In the genomic region with DNA sequence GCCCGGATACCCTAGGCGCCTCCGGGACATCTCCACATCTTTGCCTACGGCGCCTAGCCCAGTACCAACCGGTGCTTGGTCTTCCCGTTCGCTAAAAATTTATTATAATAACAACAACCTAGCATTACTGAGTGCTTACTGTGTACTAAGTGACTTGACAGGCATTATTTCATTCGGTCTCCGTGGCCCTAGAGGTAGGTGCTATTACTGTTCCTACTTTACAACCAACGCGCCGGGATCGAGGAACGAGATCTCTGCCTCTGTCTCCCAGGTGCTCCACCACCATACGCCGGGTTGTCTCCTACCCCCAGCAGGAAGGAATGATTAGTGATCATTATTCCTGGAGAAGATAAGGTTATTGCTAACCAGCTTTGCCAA, we compare ENCODE assay signal across 8 cellular contexts. TPM values are rescaled to one million over a fixed set of nuclear protein-coding genes. Genes with fewer than 3 reads are reported as not detected.
A peak's percentile ranks its signal among the peaks of the same experiment; 100 is the strongest.
DNase-seq lines count a peak whose midpoint lies in the region; ATAC-seq and TF ChIP-seq lines count a peak whose summit lies in the region.

No MANE protein-coding gene starts in this region.

- H3K27me3 Mint-ChIP-seq in activated CD4-positive, alpha-beta T cell treated with anti-CD3 and anti-CD28 coated beads, Interleukin-2, amount 10 ng/mL, durations not matched to agents 24 days and 14 days: peaks cover 35% of the 10 kb centered on the region
- peaks cover 10% of the 10 kb centered on the region for H3K27me3 Mint-ChIP-seq in glutamatergic neuron (ENCODE audit: unreplicated experiment)

- H3K4me1 ChIP-seq in rectal smooth muscle tissue (ENCODE audit: control insufficient read depth, insufficient read depth, low read length): no peaks in the 10 kb centered on the region

- ATAC-seq in HG03159 (IDR thresholded peaks at IDR 0.05; ENCODE audit: unreplicated experiment): peak; percentile 29

- H3K27ac ChIP-seq in WERI-Rb-1: peak overlapping the region; percentile 96
- peak overlapping the region; percentile 72 for H3K27ac ChIP-seq in rectal smooth muscle tissue (ENCODE audit: low read depth, low read length)

- peaks cover 6% of the 10 kb centered on the region for H3K4me1 Mint-ChIP-seq in activated CD4-positive, alpha-beta T cell treated with anti-CD3 and anti-CD28 coated beads, Interleukin-2, amount 10 ng/mL, durations not matched to agents 24 days and 14 days
- H3K4me1 Mint-ChIP-seq in glutamatergic neuron (ENCODE audit: low read depth, unreplicated experiment): peaks cover 28% of the 10 kb centered on the region

- no peak for DNase-seq in activated CD4-positive, alpha-beta T cell treated with anti-CD3 and anti-CD28 coated beads, Interleukin-2, amount 10 ng/mL, durations not matched to agents 24 days and 14 days
- DNase-seq in activated CD4-positive, alpha-beta T cell treated with anti-CD3 and anti-CD28 coated beads for 48 hours: no peak
- DNase-seq in WERI-Rb-1 (no peak), glutamatergic neuron (no peak), SKM-1 (lab: John Stamatoyannopoulos, UW; ENCODE audit: unreplicated experiment) (no peak)
- DNase-seq in activated CD4-positive, alpha-beta T cell treated with anti-CD3 and anti-CD28 coated beads for 1 hour: no peak

- no peak overlapping the region for H3K9ac ChIP-seq in rectal smooth muscle tissue (ENCODE audit: low read length)

- peaks cover 24% of the 10 kb centered on the region for H3K36me3 ChIP-seq in WERI-Rb-1
- H3K36me3 ChIP-seq in rectal smooth muscle tissue (ENCODE audit: control insufficient read depth, insufficient read depth, low read length): no peaks in the 10 kb centered on the region

- no peak overlapping the region for H3K27ac Mint-ChIP-seq in activated CD4-positive, alpha-beta T cell treated with anti-CD3 and anti-CD28 coated beads, Interleukin-2, amount 10 ng/mL, durations not matched to agents 24 days and 14 days
- peak overlapping the region; percentile 73 for H3K27ac Mint-ChIP-seq in glutamatergic neuron (ENCODE audit: unreplicated experiment)

- H3K4me3 Mint-ChIP-seq in activated CD4-positive, alpha-beta T cell treated with anti-CD3 and anti-CD28 coated beads, Interleukin-2, amount 10 ng/mL, durations not matched to agents 24 days and 14 days: peak overlapping the region; percentile 84
- H3K4me3 Mint-ChIP-seq in glutamatergic neuron (ENCODE audit: unreplicated experiment): peak overlapping the region; percentile 86

- no peak for TF ChIP-seq CTCF in WERI-Rb-1 (IDR thresholded peaks at IDR 0.05; ENCODE audit: low read depth, low read length)
- peak; percentile 28 for TF ChIP-seq CTCF in glutamatergic neuron (IDR thresholded peaks at IDR 0.05; ENCODE audit: partially characterized antibody, unreplicated experiment)

- H3K9me3 ChIP-seq in WERI-Rb-1 (ENCODE audit: severe bottlenecking): no peaks in the 10 kb centered on the region

- H3K9me3 Mint-ChIP-seq in activated CD4-positive, alpha-beta T cell treated with anti-CD3 and anti-CD28 coated beads, Interleukin-2, amount 10 ng/mL, durations not matched to agents 24 days and 14 days: no peaks in the 10 kb centered on the region
- H3K9me3 Mint-ChIP-seq in glutamatergic neuron (ENCODE audit: unreplicated experiment): peaks cover 5% of the 10 kb centered on the region

- intact Hi-C loops in activated CD4-positive, alpha-beta T cell treated with anti-CD3 and anti-CD28 coated beads, Interleukin-2, amount 10 ng/mL, durations not matched to agents 24 days and 14 days (cut with micrococcal nuclease): loop anchor here (1.0 kb wide), 3 partner anchors 25 to 43 kb away; no protein-coding TSS in a partner anchor

- peak overlapping the region; percentile 87 for H3K4me3 ChIP-seq in WERI-Rb-1 (ENCODE audit: low read depth, low read length)
- H3K4me3 ChIP-seq in rectal smooth muscle tissue (ENCODE audit: low read length): peak overlapping the region; percentile 89

- H3K27me3 ChIP-seq in WERI-Rb-1 (ENCODE audit: insufficient read depth, low read depth, severe bottlenecking) (no peaks in the 10 kb centered on the region), rectal smooth muscle tissue (ENCODE audit: control insufficient read depth, insufficient read depth, low read length) (no peaks in the 10 kb centered on the region)

- H3K36me3 Mint-ChIP-seq in activated CD4-positive, alpha-beta T cell treated with anti-CD3 and anti-CD28 coated beads, Interleukin-2, amount 10 ng/mL, durations not matched to agents 24 days and 14 days (ENCODE audit: low read depth): no peaks in the 10 kb centered on the region
- H3K36me3 Mint-ChIP-seq in glutamatergic neuron (ENCODE audit: unreplicated experiment): no peaks in the 10 kb centered on the region

RNA-seq across cellular contexts. Expression of a gene that starts 0.7 kb away (rescaled TPM):
- total RNA-seq in activated CD4-positive, alpha-beta T cell treated with anti-CD3 and anti-CD28 coated beads, Interleukin-2, amount 10 ng/mL, durations not matched to agents 24 days and 14 days: 38.3 and 39.7 TPM in 2 replicates
- 176 TPM for total RNA-seq in glutamatergic neuron (ENCODE audit: unreplicated experiment)
